Comparison of ENCODE assay signal across 26 cellular contexts in the genomic region with DNA sequence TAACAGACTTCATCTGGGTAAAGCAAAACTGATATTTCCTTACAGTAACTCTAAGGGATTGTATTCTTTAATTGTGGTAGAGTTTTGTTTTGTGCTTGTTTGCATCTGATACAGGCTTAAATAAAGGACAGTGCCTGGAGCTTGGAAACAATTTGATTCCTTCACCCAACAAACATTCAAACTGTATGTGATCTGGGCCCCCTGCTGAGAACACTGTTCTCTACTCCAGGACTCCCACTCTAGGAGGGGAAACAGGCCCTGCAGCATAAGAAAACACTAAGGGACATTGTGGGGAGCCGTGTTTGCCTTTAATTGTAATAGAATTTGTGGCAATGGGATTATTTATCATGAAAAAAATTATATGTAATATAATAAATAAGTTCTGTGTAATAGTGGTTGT.
"Had no signal": no experiment of that assay in that cellular context is flagged by ENCODE, and none has a peak within 500 bp of the region (broad histone marks: within the 10 kb centered on the region; RNA-seq: fewer than 3 reads in every experiment).

No MANE protein-coding gene starts in this region.

- H3K9me3 Mint-ChIP-seq: central memory CD8-positive, alpha-beta T cell; natural killer cell treated with Interleukin-12 subunit alpha and Interleukin-12 subunit beta and Interleukin-15 and Interleukin-18, amount 100 ng/mL, for 72 hours had no signal

- H3K27me3 ChIP-seq: esophagus squamous epithelium, heart right ventricle, ovary, right lobe of liver, suprapubic skin had no signal

- DNase-seq: cortex of kidney; esophagus squamous epithelium; foreskin melanocyte; glutamatergic neuron; heart right ventricle; hippocampal formation; left colon; mesenchymal stem cell; mucosa of descending colon; naive B cell; nucleus accumbens; ovary; right lobe of liver; small intestine; stimulated activated CD4-positive, alpha-beta T cell treated with anti-CD3 and anti-CD28 coated beads, Interleukin-1b, Interleukin-23, amount 100 ng/mL, for 48 hours; stimulated activated CD4-positive, alpha-beta T cell treated with anti-CD3 and anti-CD28 coated beads, Interleukin-4, amount 100 ng/mL, for 1 hour; stimulated activated CD8-positive, alpha-beta memory T cell treated with anti-CD3 and anti-CD28 coated beads, Interleukin-4, amount 100 ng/mL, for 48 hours; stimulated activated naive CD4-positive, alpha-beta T cell; stimulated activated naive CD8-positive, alpha-beta T cell treated with anti-CD3 and anti-CD28 coated beads, Interleukin-15, amount 100 ng/mL, for 72 hours; trophoblast cell had no signal

- H3K4me3 Mint-ChIP-seq: central memory CD8-positive, alpha-beta T cell; mesothelial cell of epicardium; naive B cell; natural killer cell treated with Interleukin-12 subunit alpha and Interleukin-12 subunit beta and Interleukin-15 and Interleukin-18, amount 100 ng/mL, for 72 hours; stimulated activated naive CD8-positive, alpha-beta T cell treated with anti-CD3 and anti-CD28 coated beads, Interleukin-15, amount 100 ng/mL, for 72 hours had no signal

- H3K36me3 ChIP-seq: esophagus squamous epithelium, heart right ventricle, ovary, right lobe of liver, suprapubic skin had no signal

- H3K27ac ChIP-seq: esophagus squamous epithelium, heart right ventricle, ovary, right lobe of liver, suprapubic skin had no signal

- H3K27ac Mint-ChIP-seq: mesothelial cell of epicardium; naive B cell; natural killer cell treated with Interleukin-12 subunit alpha and Interleukin-12 subunit beta and Interleukin-15 and Interleukin-18, amount 100 ng/mL, for 72 hours; stimulated activated naive CD8-positive, alpha-beta T cell treated with anti-CD3 and anti-CD28 coated beads, Interleukin-15, amount 100 ng/mL, for 72 hours had no signal

- FAIRE-seq: endothelial cell of umbilical vein, islet of Langerhans, small intestine had no signal

- H3K4me3 ChIP-seq: esophagus squamous epithelium, heart right ventricle, mucosa of descending colon, ovary, right lobe of liver, suprapubic skin had no signal

- H3K36me3 Mint-ChIP-seq: natural killer cell treated with Interleukin-12 subunit alpha and Interleukin-12 subunit beta and Interleukin-15 and Interleukin-18, amount 100 ng/mL, for 72 hours had no signal

- H3K9me3 ChIP-seq: esophagus squamous epithelium, heart right ventricle, mucosa of descending colon, ovary, right lobe of liver, suprapubic skin had no signal

- H3K4me1 Mint-ChIP-seq: central memory CD8-positive, alpha-beta T cell had no signal

- H3K27me3 Mint-ChIP-seq: stimulated activated naive CD8-positive, alpha-beta T cell treated with anti-CD3 and anti-CD28 coated beads, Interleukin-15, amount 100 ng/mL, for 72 hours had no signal
